8 cellular contexts compared by ENCODE assay signal in the genomic region with DNA sequence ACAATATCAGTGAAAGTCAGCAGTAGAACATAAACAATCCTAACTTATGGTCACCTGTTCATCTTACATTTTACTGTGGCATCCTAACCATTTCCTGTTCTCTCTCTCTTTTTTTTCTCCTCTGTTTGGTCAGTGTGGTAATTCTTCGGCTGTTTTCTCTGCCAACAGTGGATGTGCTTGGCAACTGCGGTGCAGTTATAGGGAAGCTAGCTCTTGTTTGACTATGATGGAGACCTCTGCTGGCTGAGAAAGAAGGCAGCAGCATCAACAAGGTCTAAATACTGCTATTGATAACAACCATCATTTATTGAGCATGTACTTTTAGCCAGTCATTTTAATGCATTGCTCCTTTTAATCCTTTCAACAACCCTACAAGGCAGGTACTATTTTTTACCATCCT. TPM values are rescaled to one million over a fixed set of nuclear protein-coding genes. Genes with fewer than 3 reads are reported as not detected.
DNase-seq lines count a peak whose midpoint lies in the region; ATAC-seq, FAIRE-seq and TF ChIP-seq lines count a peak whose summit lies in the region.

No MANE protein-coding gene starts in this region.

- H3K4me2 ChIP-seq in A549, result no peak overlapping the region

- no peak for TF ChIP-seq POLR2A in A549 (IDR thresholded peaks at IDR 0.05; ENCODE audit: low read length)

- POLR2A ChIA-PET in A549 (lab: Yijun Ruan, JAX), result no interaction called here

- TF ChIP-seq CTCF in A549 (IDR thresholded peaks at IDR 0.05) (peak; percentile 36; the same call in 2 of the 3 replicates), GM12865 (IDR thresholded peaks at IDR 0.05; ENCODE audit: insufficient read depth, low read depth, low read length, missing control alignments) (peak; percentile 20)

- no peak for TF ChIP-seq EP300 in A549 (IDR thresholded peaks at IDR 0.05)

- ATAC-seq in A549 (peak; percentile 78 to 89; a peak in 5 of 6 replicates), HG03432 (IDR thresholded peaks at IDR 0.05; ENCODE audit: unreplicated experiment) (no peak), HG03520 (IDR thresholded peaks at IDR 0.05; ENCODE audit: unreplicated experiment) (no peak)

- FAIRE-seq in A549 (lab: Jason Lieb, UNC), result peak; percentile 32

- CTCF ChIA-PET in A549 (lab: Yijun Ruan, JAX), result interaction anchor here (0.7 to 1.9 kb wide), 9 partner anchors 11 to 335 kb away, joined by 3 to 9 read pairs (median 6); no protein-coding TSS in a partner anchor

- H3K4me1 ChIP-seq in A549, result no peaks in the 10 kb centered on the region

- H3K4me3 ChIP-seq in A549, result no peak overlapping the region
- no peak overlapping the region for H3K4me3 ChIP-seq in GM12865 (ENCODE audit: low read depth, low read length)

- no peaks in the 10 kb centered on the region for H3K9me3 ChIP-seq in A549

- no peak overlapping the region for H3K27ac ChIP-seq in A549

- peak in 1 of 2 experiments; percentile 20; a peak in 1 of 5 replicates for TF ChIP-seq RAD21 in A549 (conservative IDR thresholded peaks at IDR 0.05 in 1 of 2, IDR thresholded peaks at IDR 0.05 in 1 of 2)

- 0% methylated on average over 2 of the region's 2 CpGs for WGBS in A549 (ENCODE audit: missing lambda C conversion rate)

- DNase-seq in A549 (ENCODE audit: low read depth in 1 of 2, low spot score in 1 of 2), result peak in 1 of 2 experiments; percentile 58
- DNase-seq in GM12865 (ENCODE audit: low read depth), result peak; percentile 20
- peak; percentile 43 for DNase-seq in NCI-H2227 (lab: John Stamatoyannopoulos, UW; ENCODE audit: unreplicated experiment)
- peak; percentile 41 for DNase-seq in cerebellar cortex (ENCODE audit: low spot score)
- peak; percentile 2 for DNase-seq in pulmonary artery endothelial cell (ENCODE audit: low read depth, low spot score)
- no peak for DNase-seq in 8988T

TF ChIP-seq in A549, 52 proteins besides CTCF, POLR2A, EP300 and RAD21:
- TF ChIP-seq RFX5 (IDR thresholded peaks at IDR 0.05) (no peak), RNF2 (IDR thresholded peaks at IDR 0.05; ENCODE audit: borderline replicate concordance, low read depth) (no peak), CHD4 (IDR thresholded peaks at IDR 0.05; ENCODE audit: borderline replicate concordance) (no peak), TFCP2L1 (CRISPR knock-in tag; IDR thresholded peaks at IDR 0.05) (no peak), HOXB5 (CRISPR knock-in tag; IDR thresholded peaks at IDR 0.05) (no peak), CHD2 (IDR thresholded peaks at IDR 0.05; ENCODE audit: low read length, partially characterized antibody) (no peak), SMC3 (IDR thresholded peaks at IDR 0.05) (peak; percentile 24; the same call in 1 of the 3 replicates)
- TF ChIP-seq, protein P1, sequence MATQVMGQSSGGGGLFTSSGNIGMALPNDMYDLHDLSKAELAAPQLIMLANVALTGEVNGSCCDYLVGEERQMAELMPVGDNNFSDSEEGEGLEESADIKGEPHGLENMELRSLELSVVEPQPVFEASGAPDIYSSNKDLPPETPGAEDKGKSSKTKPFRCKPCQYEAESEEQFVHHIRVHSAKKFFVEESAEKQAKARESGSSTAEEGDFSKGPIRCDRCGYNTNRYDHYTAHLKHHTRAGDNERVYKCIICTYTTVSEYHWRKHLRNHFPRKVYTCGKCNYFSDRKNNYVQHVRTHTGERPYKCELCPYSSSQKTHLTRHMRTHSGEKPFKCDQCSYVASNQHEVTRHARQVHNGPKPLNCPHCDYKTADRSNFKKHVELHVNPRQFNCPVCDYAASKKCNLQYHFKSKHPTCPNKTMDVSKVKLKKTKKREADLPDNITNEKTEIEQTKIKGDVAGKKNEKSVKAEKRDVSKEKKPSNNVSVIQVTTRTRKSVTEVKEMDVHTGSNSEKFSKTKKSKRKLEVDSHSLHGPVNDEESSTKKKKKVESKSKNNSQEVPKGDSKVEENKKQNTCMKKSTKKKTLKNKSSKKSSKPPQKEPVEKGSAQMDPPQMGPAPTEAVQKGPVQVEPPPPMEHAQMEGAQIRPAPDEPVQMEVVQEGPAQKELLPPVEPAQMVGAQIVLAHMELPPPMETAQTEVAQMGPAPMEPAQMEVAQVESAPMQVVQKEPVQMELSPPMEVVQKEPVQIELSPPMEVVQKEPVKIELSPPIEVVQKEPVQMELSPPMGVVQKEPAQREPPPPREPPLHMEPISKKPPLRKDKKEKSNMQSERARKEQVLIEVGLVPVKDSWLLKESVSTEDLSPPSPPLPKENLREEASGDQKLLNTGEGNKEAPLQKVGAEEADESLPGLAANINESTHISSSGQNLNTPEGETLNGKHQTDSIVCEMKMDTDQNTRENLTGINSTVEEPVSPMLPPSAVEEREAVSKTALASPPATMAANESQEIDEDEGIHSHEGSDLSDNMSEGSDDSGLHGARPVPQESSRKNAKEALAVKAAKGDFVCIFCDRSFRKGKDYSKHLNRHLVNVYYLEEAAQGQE (IDR thresholded peaks at IDR 0.05), result no peak

RNA-seq across cellular contexts. Expression of a gene that starts 0.7 kb away (rescaled TPM):
- polyA plus RNA-seq in A549 (2011; rRNA removed), result not detected in 2 replicates
- polyA plus RNA-seq in A549 (2012; cell fraction: cytosol; rRNA removed), result not detected in 2 replicates
- not detected in 2 replicates for polyA plus RNA-seq in A549 (2012; cell fraction: nucleus; rRNA removed)
- not detected in 3 replicates for polyA plus RNA-seq in A549 (2017; fragmentation: RNase III; extraction: RNeasy Plus Mini Kit Qiagen cat#74134 plus additional on column Dnase treatment)
- polyA minus RNA-seq in A549 (2011; rRNA and poly(A)+ RNA removed), result not detected in 2 replicates
- total RNA-seq in pulmonary artery endothelial cell, result not detected in 2 replicates

RNA-seq across cellular contexts. Expression of a gene that starts 57.8 kb away (rescaled TPM):
- polyA plus RNA-seq in A549 (2011; rRNA removed) (not detected in 2 replicates), A549 (2017; fragmentation: RNase III; extraction: RNeasy Plus Mini Kit Qiagen cat#74134 plus additional on column Dnase treatment) (not detected in 3 replicates)
- polyA plus RNA-seq in A549 (2012; cell fraction: cytosol; rRNA removed), result not detected in 2 replicates
- polyA plus RNA-seq in A549 (2012; cell fraction: nucleus; rRNA removed), result not detected in 2 replicates
- not detected in 2 replicates for polyA minus RNA-seq in A549 (2011; rRNA and poly(A)+ RNA removed)
- total RNA-seq in pulmonary artery endothelial cell, result not detected in 2 replicates

Comparison
In these comparisons a context has a peak if more than half of its experiments do, and no peak if none do; other contexts are left out.
1. ATAC-seq: peak in A549 (2 of 2); none in HG03432 (single experiment) and HG03520 (single experiment).